ENCODE assay signal across 22 cellular contexts in the genomic region with DNA sequence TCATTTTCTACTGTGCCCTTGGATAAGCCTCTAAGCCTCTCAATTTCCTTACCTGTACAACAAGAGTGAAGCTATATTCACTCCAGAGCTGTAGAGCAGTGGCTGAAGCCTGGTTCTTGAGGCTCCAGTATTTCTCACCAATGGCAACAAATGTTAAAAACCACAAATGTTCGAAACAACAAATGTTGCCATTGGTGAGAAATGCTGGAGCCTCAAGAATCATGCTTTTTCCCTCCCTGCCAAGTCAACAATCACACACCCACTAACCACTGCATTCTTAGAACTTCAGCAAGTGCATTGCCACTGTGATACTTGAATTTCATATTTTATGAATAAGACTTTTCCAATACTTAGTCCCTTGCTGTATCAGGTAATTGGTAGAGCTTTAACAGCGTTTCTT.
"Had no signal": no experiment of that assay in that cellular context is flagged by ENCODE, and none has a peak within 500 bp of the region (broad histone marks: within the 10 kb centered on the region; RNA-seq: fewer than 3 reads in every experiment).

No MANE protein-coding gene starts in this region.

- H3K27ac Mint-ChIP-seq: effector memory CD8-positive, alpha-beta T cell; natural killer cell; stimulated activated naive B cell treated with anti-CD40 and anti-IgM and Interleukin-4, amounts not matched to agents 10 μg/mL and 1 μg/mL and 100 μg/mL, for 72 hours; stimulated activated naive CD8-positive, alpha-beta T cell treated with anti-CD3 and anti-CD28 coated beads, Interleukin-15, Interleukin-2, amounts not matched to agents 100 ng/mL and 50 ng/mL, for 24 hours had no signal

- H3K27me3 Mint-ChIP-seq: stimulated activated naive CD8-positive, alpha-beta T cell treated with anti-CD3 and anti-CD28 coated beads, Interleukin-15, Interleukin-2, amounts not matched to agents 100 ng/mL and 50 ng/mL, for 24 hours had no signal

- H3K36me3 Mint-ChIP-seq: natural killer cell; stimulated activated naive B cell treated with anti-CD40 and anti-IgM and Interleukin-4, amounts not matched to agents 10 μg/mL and 1 μg/mL and 100 μg/mL, for 72 hours had no signal

- H3K4me1 Mint-ChIP-seq: natural killer cell; stimulated activated naive B cell treated with anti-CD40 and anti-IgM and Interleukin-4, amounts not matched to agents 10 μg/mL and 1 μg/mL and 100 μg/mL, for 72 hours had no signal

- H3K36me3 ChIP-seq: esophagus squamous epithelium, ovary, sigmoid colon, spleen, suprapubic skin, transverse colon, upper lobe of right lung, uterus had no signal

- H3K27me3 ChIP-seq: esophagus squamous epithelium, ovary, sigmoid colon, spleen, suprapubic skin, transverse colon, upper lobe of right lung, uterus had no signal

- H3K27ac ChIP-seq: esophagus squamous epithelium, ovary, psoas muscle, sigmoid colon, skin epidermis, spleen, suprapubic skin, transverse colon, upper lobe of right lung, uterus had no signal

- H3K9me3 Mint-ChIP-seq: effector memory CD8-positive, alpha-beta T cell; natural killer cell; stimulated activated naive B cell treated with anti-CD40 and anti-IgM and Interleukin-4, amounts not matched to agents 10 μg/mL and 1 μg/mL and 100 μg/mL, for 72 hours; stimulated activated naive CD8-positive, alpha-beta T cell treated with anti-CD3 and anti-CD28 coated beads, Interleukin-15, Interleukin-2, amounts not matched to agents 100 ng/mL and 50 ng/mL, for 24 hours had no signal

- DNase-seq: cortex of kidney; effector memory CD8-positive, alpha-beta T cell; erythroblast; esophagus squamous epithelium; head of caudate nucleus; mesendoderm; midbrain; natural killer cell; occipital lobe; ovary; posterior cingulate gyrus; psoas muscle; right cardiac atrium; sigmoid colon; spleen; stimulated activated naive B cell treated with anti-CD40 and anti-IgM and Interleukin-4, amounts not matched to agents 10 μg/mL and 1 μg/mL and 100 μg/mL, for 72 hours; transverse colon; upper lobe of right lung; uterus had no signal

- H3K4me3 ChIP-seq: esophagus squamous epithelium, ovary, psoas muscle, sigmoid colon, skin epidermis, spleen, suprapubic skin, transverse colon, upper lobe of right lung, uterus had no signal

- H3K4me3 Mint-ChIP-seq: effector memory CD8-positive, alpha-beta T cell; natural killer cell; stimulated activated naive B cell treated with anti-CD40 and anti-IgM and Interleukin-4, amounts not matched to agents 10 μg/mL and 1 μg/mL and 100 μg/mL, for 72 hours; stimulated activated naive CD8-positive, alpha-beta T cell treated with anti-CD3 and anti-CD28 coated beads, Interleukin-15, Interleukin-2, amounts not matched to agents 100 ng/mL and 50 ng/mL, for 24 hours had no signal

- H3K4me1 ChIP-seq: esophagus squamous epithelium, sigmoid colon, spleen, suprapubic skin, transverse colon, upper lobe of right lung, uterus had no signal

- ATAC-seq: effector memory CD8-positive, alpha-beta T cell; natural killer cell; psoas muscle; right cardiac atrium; stimulated activated naive B cell treated with anti-CD40 and anti-IgM and Interleukin-4, amounts not matched to agents 10 μg/mL and 1 μg/mL and 100 μg/mL, for 72 hours; upper lobe of right lung had no signal
